28 cellular contexts compared by ENCODE assay signal in genomic region chr1:58679463-58679862, GRCh38.
"Had no signal": no experiment of that assay in that cellular context is flagged by ENCODE, and none has a peak within 500 bp of the region (broad histone marks: within the 10 kb centered on the region; RNA-seq: fewer than 3 reads in every experiment).

No MANE protein-coding gene starts in this region.

- H3K9me3 ChIP-seq: left ventricle myocardium inferior, pancreas, prostate gland, suprapubic skin, thoracic aorta, tibial artery, upper lobe of right lung had no signal

- H3K4me3 Mint-ChIP-seq: mesothelial cell of epicardium; naive B cell; nephron; neural crest cell; stimulated activated naive B cell treated with anti-CD40 and anti-IgM and Interleukin-4, amounts not matched to agents 10 μg/mL and 1 μg/mL and 100 μg/mL, for 72 hours had no signal

- ATAC-seq: pancreas; right cardiac atrium; stimulated activated naive B cell treated with anti-CD40 and anti-IgM and Interleukin-4, amounts not matched to agents 10 μg/mL and 1 μg/mL and 100 μg/mL, for 72 hours; stimulated activated naive CD8-positive, alpha-beta T cell treated with anti-CD3 and anti-CD28 coated beads, Interleukin-15, Interleukin-2, amounts not matched to agents 100 U/mL and 50 U/mL, for 24 hours; upper lobe of right lung had no signal

- H3K27me3 ChIP-seq: hepatocyte, pancreas, suprapubic skin, tibial artery, upper lobe of right lung had no signal

- FAIRE-seq: urothelium cell line had no signal

- H3K27ac Mint-ChIP-seq: mesothelial cell of epicardium, nephron had no signal

- H3K4me1 Mint-ChIP-seq: nephron; neural crest cell; stimulated activated naive B cell treated with anti-CD40 and anti-IgM and Interleukin-4, amounts not matched to agents 10 μg/mL and 1 μg/mL and 100 μg/mL, for 72 hours had no signal

- H3K4me1 ChIP-seq: prostate gland, suprapubic skin, tibial artery, upper lobe of right lung had no signal

- H3K27me3 Mint-ChIP-seq: naive B cell; stimulated activated naive B cell treated with anti-CD40 and anti-IgM and Interleukin-4, amounts not matched to agents 10 μg/mL and 1 μg/mL and 100 μg/mL, for 72 hours had no signal

- H3K36me3 ChIP-seq: prostate gland had no signal

- H3K27ac ChIP-seq: hepatocyte, pancreas, prostate gland, suprapubic skin, thoracic aorta, tibial artery, upper lobe of right lung had no signal

- H3K4me2 ChIP-seq: hepatocyte, smooth muscle cell had no signal

- H3K4me3 ChIP-seq: hepatocyte, left ventricle myocardium inferior, lung, pancreas, prostate gland, smooth muscle cell, suprapubic skin, thoracic aorta, tibial artery, upper lobe of right lung had no signal

- DNase-seq: islet precursor cell; left ventricle myocardium inferior; mesendoderm; naive B cell; nucleus accumbens; pancreas; posterior cingulate gyrus; retina; right cardiac atrium; stimulated activated CD4-positive, alpha-beta T cell treated with anti-CD3 and anti-CD28 coated beads, Interleukin-1b, Interleukin-23, amount 100 ng/mL, for 48 hours; stimulated activated CD4-positive, alpha-beta T cell treated with anti-CD3 and anti-CD28 coated beads, Interleukin-2, amount 100 ng/mL, for 48 hours; stimulated activated CD4-positive, alpha-beta T cell treated with anti-CD3 and anti-CD28 coated beads, Interleukin-4, amount 100 ng/mL, for 4 hours; stimulated activated CD8-positive, alpha-beta memory T cell treated with anti-CD3 and anti-CD28 coated beads, Interleukin-4, amount 100 ng/mL, for 48 hours; stimulated activated naive B cell treated with anti-CD40 and anti-IgM and Interleukin-4, amounts not matched to agents 10 μg/mL and 1 μg/mL and 100 μg/mL, for 72 hours; stimulated activated naive CD8-positive, alpha-beta T cell treated with anti-CD3 and anti-CD28 coated beads, Interleukin-15, Interleukin-2, amounts not matched to agents 100 U/mL and 50 U/mL, for 24 hours; tibial artery; trophoblast cell; upper lobe of right lung had no signal

- H2AFZ ChIP-seq: hepatocyte had no signal

- H3K9me3 Mint-ChIP-seq: mesothelial cell of epicardium; naive B cell; nephron; neural crest cell; stimulated activated naive B cell treated with anti-CD40 and anti-IgM and Interleukin-4, amounts not matched to agents 10 μg/mL and 1 μg/mL and 100 μg/mL, for 72 hours had no signal
